8 cellular contexts compared by ENCODE assay signal in genomic region chr10:79093658-79094411, GRCh38.
DNase-seq lines count a peak whose midpoint lies in the region; ATAC-seq and TF ChIP-seq lines count a peak whose summit lies in the region.

No MANE protein-coding gene starts in this region.

- no peak for ATAC-seq in effector memory CD8-positive, alpha-beta T cell (replicated peaks)
- ATAC-seq in HG03175 (IDR thresholded peaks at IDR 0.05; ENCODE audit: unreplicated experiment): no peak

- no peak overlapping the region for H3K4me3 Mint-ChIP-seq in effector memory CD8-positive, alpha-beta T cell

- H3K27ac Mint-ChIP-seq in effector memory CD8-positive, alpha-beta T cell: no peak overlapping the region

- H3K4me1 ChIP-seq in HUES6 (ENCODE audit: control insufficient read depth, insufficient read depth, low read length): peaks cover 54% of the 10 kb centered on the region

- H3K36me3 ChIP-seq in HUES6 (ENCODE audit: control insufficient read depth, insufficient read depth, low read length): no peaks in the 10 kb centered on the region

- DNase-seq in GDM1 (lab: John Stamatoyannopoulos, UW) (peak; percentile 83), astrocyte of the hippocampus (ENCODE audit: low read depth, low spot score) (peak; percentile 70), medulla oblongata (ENCODE audit: extremely low spot score) (peak; percentile 79), GM20000 (ENCODE audit: low spot score) (no peak), 8988T (no peak)
- DNase-seq in effector memory CD8-positive, alpha-beta T cell: no peak

- H3K9me3 Mint-ChIP-seq in effector memory CD8-positive, alpha-beta T cell: no peaks in the 10 kb centered on the region

- no peak overlapping the region for H3K9ac ChIP-seq in HUES6 (ENCODE audit: low read length)

- no peaks in the 10 kb centered on the region for H3K9me3 ChIP-seq in HUES6 (ENCODE audit: control insufficient read depth, insufficient read depth, low read depth, low read length)

- peaks cover 7% of the 10 kb centered on the region for H3K36me3 Mint-ChIP-seq in effector memory CD8-positive, alpha-beta T cell (ENCODE audit: insufficient read depth)

- no peak overlapping the region for H3K4me3 ChIP-seq in HUES6 (ENCODE audit: low read depth, low read length)

- peaks cover 9 to 25% of the 10 kb centered on the region in 2 donors for H3K4me1 Mint-ChIP-seq in effector memory CD8-positive, alpha-beta T cell (ENCODE audit: low read depth in 2 of 2)

- no peaks in the 10 kb centered on the region for H3K27me3 ChIP-seq in HUES6 (ENCODE audit: control insufficient read depth, insufficient read depth, low read length)

- TF ChIP-seq CTCF in GM20000 (IDR thresholded peaks at IDR 0.05; ENCODE audit: extremely low read depth, missing control alignments): no peak

- H3K27me3 Mint-ChIP-seq in effector memory CD8-positive, alpha-beta T cell: no peaks in the 10 kb centered on the region

- peak overlapping the region; percentile 42; the same call in 1 of the 2 replicates for H3K27ac ChIP-seq in HUES6 (ENCODE audit: low read depth, low read length)

Comparison
In these comparisons a context has a peak if more than half of its experiments do, and no peak if none do; other contexts are left out.
1. DNase-seq: peak in GDM1 (single experiment), astrocyte of the hippocampus (single experiment) and medulla oblongata (single experiment); none in GM20000 (single experiment), 8988T (single experiment) and effector memory CD8-positive, alpha-beta T cell (0 of 3).